16 cellular contexts compared by ENCODE assay signal in the genomic region with DNA sequence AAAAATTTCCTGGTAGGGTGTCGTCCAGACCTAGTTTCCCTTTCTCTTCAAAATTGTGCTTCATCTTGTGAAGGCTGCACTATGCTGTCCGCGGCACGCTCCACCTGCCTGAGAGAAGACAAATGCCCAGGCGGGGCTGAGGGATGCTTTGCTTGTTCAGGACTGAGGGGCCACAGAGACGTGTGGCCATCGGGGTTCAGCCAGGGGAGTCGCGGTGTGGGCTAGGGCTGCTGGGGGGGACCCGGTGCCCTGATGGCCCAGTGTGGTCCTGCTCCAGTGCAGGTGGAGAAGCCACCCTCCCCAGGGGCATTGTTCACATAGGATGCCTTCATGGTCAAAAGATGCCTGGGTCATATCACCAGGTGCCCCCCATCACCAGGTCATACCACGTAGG.
DNase-seq lines count a peak whose midpoint lies in the region; ATAC-seq, FAIRE-seq and TF ChIP-seq lines count a peak whose summit lies in the region.
"Had no signal": no experiment of that assay in that cellular context is flagged by ENCODE, and none has a peak within 500 bp of the region (broad histone marks: within the 10 kb centered on the region; RNA-seq: fewer than 3 reads in every experiment).

No MANE protein-coding gene starts in this region.

- H3K36me3 Mint-ChIP-seq in astrocyte (ENCODE audit: low read depth, unreplicated experiment), result no peaks in the 10 kb centered on the region

- TF ChIP-seq CTCF in IMR-90 (conservative IDR thresholded peaks at IDR 0.05; ENCODE audit: low read depth, low read length) (no peak), astrocyte (IDR thresholded peaks at IDR 0.05; ENCODE audit: insufficient read depth, low read depth, low read length) (no peak), stomach (IDR thresholded peaks at IDR 0.05) (no peak), tibial artery (IDR thresholded peaks at IDR 0.05) (no peak), brain microvascular endothelial cell (IDR thresholded peaks at IDR 0.05; ENCODE audit: low read depth, low read length, missing control alignments) (no peak)

- H3K4ac ChIP-seq in IMR-90 (ENCODE audit: low read depth, low read length) (peak overlapping the region; percentile 36), neuronal stem cell (ENCODE audit: low read length) (no peak overlapping the region)

- H3K79me1 ChIP-seq in IMR-90 (ENCODE audit: low read depth in 1 of 2, low read length in 2 of 2) (no peaks in the 10 kb centered on the region), neuronal stem cell (ENCODE audit: low read depth, low read length) (no peaks in the 10 kb centered on the region)

- no peak for DNase-seq in IMR-90
- DNase-seq in astrocyte (ENCODE audit: low read depth), result no peak
- no peak for DNase-seq in neuronal stem cell (ENCODE audit: low spot score)
- DNase-seq in stomach, result peak; percentile 25
- DNase-seq in NCI-H1436 treated with DMSO at 0.1 percent for 48 hours (lab: John Stamatoyannopoulos, UW), result no peak
- no peak for DNase-seq in tibial artery
- no peak for DNase-seq in brain microvascular endothelial cell
- DNase-seq: DMS79 had no signal

- no peak for FAIRE-seq in astrocyte (lab: Jason Lieb, UNC)
- FAIRE-seq: G401.6, GM12891, H1, HepG2, HTR-8/SVneo had no signal

- peak overlapping the region; percentile 55 for H2AK9ac ChIP-seq in IMR-90 (replicated peaks; ENCODE audit: low read depth, low read length, poor library complexity)

- no peak overlapping the region for H4K8ac ChIP-seq in IMR-90 (ENCODE audit: low read depth in 2 of 2, low read length in 2 of 2)
- no peak overlapping the region for H4K8ac ChIP-seq in neuronal stem cell (ENCODE audit: low read depth, low read length)

- no peak for TF ChIP-seq RAD21 in IMR-90 (IDR thresholded peaks at IDR 0.05; ENCODE audit: low read length)

- H4K5ac ChIP-seq in IMR-90 (ENCODE audit: low read depth, low read length), result no peak overlapping the region

- H3K4me1 Mint-ChIP-seq in astrocyte (ENCODE audit: low read depth, unreplicated experiment), result no peaks in the 10 kb centered on the region

- H4K91ac ChIP-seq in IMR-90 (ENCODE audit: insufficient read depth, low read depth, low read length), result no peak overlapping the region
- no peak overlapping the region for H4K91ac ChIP-seq in neuronal stem cell (ENCODE audit: low read depth, low read length, poor library complexity)

- WGBS in IMR-90 (ENCODE audit: extremely low coverage in 2 of 2, insufficient read length in 1 of 2), 2 experiments, result 88% methylated on average over 5 of the region's 11 CpGs; no CpG with 5 or more reads in 1 of the 2 experiments
- no CpG with 5 or more reads among the region's 11 CpGs for WGBS in neuronal stem cell (ENCODE audit: extremely low coverage in 2 of 2, insufficient read length in 2 of 2, insufficient replicate concordance in 1 of 2), 2 donors
- WGBS in stomach, 5 donors, result 90 to 98% (median 91%) methylated on average over 11 of the region's 11 CpGs

- no peak overlapping the region for H3K27ac Mint-ChIP-seq in astrocyte (ENCODE audit: unreplicated experiment)
- H3K27ac Mint-ChIP-seq: CD4-positive, alpha-beta T cell had no signal

- peak overlapping the region; percentile 57 for H2AK5ac ChIP-seq in IMR-90 (ENCODE audit: low read depth, low read length)
- no peak overlapping the region for H2AK5ac ChIP-seq in neuronal stem cell (ENCODE audit: low read depth, low read length)

- no peak for ATAC-seq in IMR-90 (ENCODE audit: low read depth)

- H2BK5ac ChIP-seq in IMR-90 (ENCODE audit: low read depth, low read length, poor library complexity, severe bottlenecking) (no peak overlapping the region), neuronal stem cell (ENCODE audit: low read length) (no peak overlapping the region)

- H2BK120ac ChIP-seq in IMR-90 (ENCODE audit: low read depth, low read length), result no peak overlapping the region
- no peak overlapping the region for H2BK120ac ChIP-seq in neuronal stem cell (ENCODE audit: low read depth, low read length)

- no peak overlapping the region for H3K56ac ChIP-seq in IMR-90 (ENCODE audit: extremely low read depth, insufficient read depth, low read length)

- no peaks in the 10 kb centered on the region for H3K27me3 ChIP-seq in IMR-90 (ENCODE audit: control insufficient read depth, insufficient read depth, low read length)
- H3K27me3 ChIP-seq in astrocyte (ENCODE audit: insufficient read depth, low read length), result peaks cover 36% of the 10 kb centered on the region
- peaks cover 0 to 4% (median 0%) of the 10 kb centered on the region in 3 experiments for H3K27me3 ChIP-seq in neuronal stem cell (ENCODE audit: control insufficient read depth in 3 of 3, insufficient read depth in 3 of 3, low read depth in 1 of 3, low read length in 3 of 3)
- no peaks in the 10 kb centered on the region for H3K27me3 ChIP-seq in stomach
- no peaks in the 10 kb centered on the region for H3K27me3 ChIP-seq in tibial artery
- peaks cover 4% of the 10 kb centered on the region for H3K27me3 ChIP-seq in brain microvascular endothelial cell (replicated peaks)
- H3K27me3 ChIP-seq: BLaER1 treated with 17β-estradiol and CSF1 and Interleukin-3, amounts not matched to agents 10 nM and 100 nM had no signal

- TF ChIP-seq POLR2A in IMR-90 (IDR thresholded peaks at IDR 0.05; ENCODE audit: low read depth, low read length) (no peak), stomach (IDR thresholded peaks at IDR 0.05) (no peak)

- no peak overlapping the region; the same call in 1 of the 2 replicates for H3K27ac ChIP-seq in IMR-90 (ENCODE audit: insufficient read depth, low read length)
- no peak overlapping the region for H3K27ac ChIP-seq in astrocyte (ENCODE audit: low read depth, low read length)
- H3K27ac ChIP-seq in neuronal stem cell (replicated peaks; ENCODE audit: low read length), result no peak overlapping the region
- H3K27ac ChIP-seq in stomach, result peak overlapping the region in 3 of 5 donors; percentile 65 to 77 (median 70)
- H3K27ac ChIP-seq in tibial artery, result no peak overlapping the region
- H3K27ac ChIP-seq in brain microvascular endothelial cell, result no peak overlapping the region
- H3K27ac ChIP-seq: BLaER1 treated with 17β-estradiol and CSF1 and Interleukin-3, amounts not matched to agents 10 nM and 100 nM had no signal

- H3K36me3 ChIP-seq in IMR-90 (ENCODE audit: control insufficient read depth, insufficient read depth, low read length) (no peaks in the 10 kb centered on the region), astrocyte (ENCODE audit: insufficient read depth, low read length) (no peaks in the 10 kb centered on the region), neuronal stem cell (replicated peaks in 1 of 2; ENCODE audit: control insufficient read depth in 2 of 2, insufficient read depth in 2 of 2, low read length in 2 of 2) (no peaks in the 10 kb centered on the region), stomach (no peaks in the 10 kb centered on the region), tibial artery (no peaks in the 10 kb centered on the region), brain microvascular endothelial cell (replicated peaks) (no peaks in the 10 kb centered on the region)
- H3K36me3 ChIP-seq: BLaER1 treated with 17β-estradiol and CSF1 and Interleukin-3, amounts not matched to agents 10 nM and 100 nM; HAP-1 had no signal

- H3K9ac ChIP-seq in IMR-90 (ENCODE audit: low read depth, low read length), result no peak overlapping the region
- no peak overlapping the region for H3K9ac ChIP-seq in astrocyte (ENCODE audit: low read length)
- H3K9ac ChIP-seq in neuronal stem cell (ENCODE audit: low read depth, low read length, poor library complexity), result no peak overlapping the region
- H3K9ac ChIP-seq: BLaER1 treated with 17β-estradiol and CSF1 and Interleukin-3, amounts not matched to agents 10 nM and 100 nM had no signal

- POLR2A ChIA-PET in IMR-90 (lab: Charles Lee; ENCODE audit: unreplicated experiment), result no interaction called here

- no peaks in the 10 kb centered on the region for H3K79me2 ChIP-seq in astrocyte (ENCODE audit: insufficient read depth, low read length)

- H3K4me3 ChIP-seq in IMR-90 (ENCODE audit: insufficient read depth, low read depth, low read length) (no peak overlapping the region), astrocyte (ENCODE audit: insufficient read depth, low read depth, low read length) (no peak overlapping the region), neuronal stem cell (ENCODE audit: low read length in 2 of 2) (no peak overlapping the region), stomach (no peak overlapping the region), tibial artery (no peak overlapping the region), brain microvascular endothelial cell (ENCODE audit: low read depth, low read length) (no peak overlapping the region)
- H3K4me3 ChIP-seq: BLaER1 treated with 17β-estradiol and CSF1 and Interleukin-3, amounts not matched to agents 10 nM and 100 nM; HAP-1 had no signal

- in situ Hi-C loops in IMR-90 (cut with MboI; ENCODE audit: low sequenced_read_pairs) (no loop called here), brain microvascular endothelial cell (cut with HindIII; ENCODE audit: low pct_ligation_motif_present, low sequenced_read_pairs) (no loop called here)

- H3K9me1 ChIP-seq in IMR-90 (ENCODE audit: insufficient read depth, low read length), result peaks cover 5% of the 10 kb centered on the region

- H3K4me2 ChIP-seq in IMR-90 (ENCODE audit: low read depth, low read length) (no peak overlapping the region), astrocyte (ENCODE audit: low read length) (peak overlapping the region; percentile 55), neuronal stem cell (ENCODE audit: insufficient read depth, low read length, poor library complexity, severe bottlenecking) (no peak overlapping the region)
- H3K4me2 ChIP-seq: BLaER1 treated with 17β-estradiol and CSF1 and Interleukin-3, amounts not matched to agents 10 nM and 100 nM had no signal

- peaks cover 9% of the 10 kb centered on the region for H3K9me3 Mint-ChIP-seq in astrocyte (ENCODE audit: unreplicated experiment)
- H3K9me3 Mint-ChIP-seq: CD4-positive, alpha-beta T cell had no signal

- dilution Hi-C loops in IMR-90 (cut with HindIII; ENCODE audit: low sequenced_read_pairs, unreplicated experiment), result no loop called here

- H3K23ac ChIP-seq in IMR-90 (ENCODE audit: low read depth, low read length) (no peak overlapping the region), neuronal stem cell (ENCODE audit: low read depth, low read length, poor library complexity) (no peak overlapping the region)

- H3K27me3 Mint-ChIP-seq in astrocyte (ENCODE audit: low read depth, unreplicated experiment), result peaks cover 45% of the 10 kb centered on the region
- H3K27me3 Mint-ChIP-seq: CD4-positive, alpha-beta T cell had no signal

- no peak overlapping the region for H2BK20ac ChIP-seq in IMR-90 (ENCODE audit: low read depth, low read length)

- no peak for TF ChIP-seq EP300 in stomach (IDR thresholded peaks at IDR 0.05)

- BruUV-seq in IMR-90 (replicated peaks; lab: Mats Ljungman, UMichigan), result no TSS peak

- intact Hi-C loops in IMR-90 (cut with micrococcal nuclease) (no loop called here), stomach (cut with DNase I; ENCODE audit: low total_unique reads) (no loop called here), tibial artery (cut with DNase I; ENCODE audit: low total_unique reads) (no loop called here)

- H4K20me1 ChIP-seq in IMR-90 (ENCODE audit: insufficient read depth, low read length) (no peaks in the 10 kb centered on the region), astrocyte (ENCODE audit: insufficient read depth, low read length) (no peaks in the 10 kb centered on the region)
- H4K20me1 ChIP-seq: BLaER1 treated with 17β-estradiol and CSF1 and Interleukin-3, amounts not matched to agents 10 nM and 100 nM had no signal

- no peak overlapping the region for H2BK12ac ChIP-seq in neuronal stem cell (ENCODE audit: low read length)

- H3K14ac ChIP-seq in IMR-90 (replicated peaks; ENCODE audit: low read depth, low read length), result no peak overlapping the region
- H3K14ac ChIP-seq in neuronal stem cell (ENCODE audit: low read length), result no peak overlapping the region

- no peak overlapping the region for H2AFZ ChIP-seq in IMR-90 (replicated peaks; ENCODE audit: low read length, poor library complexity)
- H2AFZ ChIP-seq in astrocyte (ENCODE audit: low read depth, low read length), result no peak overlapping the region
- no peak overlapping the region for H2AFZ ChIP-seq in neuronal stem cell (ENCODE audit: low read length)

- CTCF ChIA-PET in IMR-90 (lab: Yijun Ruan, JAX), result no interaction called here

- H3K9me3 ChIP-seq in IMR-90 (ENCODE audit: control insufficient read depth, insufficient read depth, low read length), result peaks cover 14% of the 10 kb centered on the region
- no peaks in the 10 kb centered on the region for H3K9me3 ChIP-seq in astrocyte (ENCODE audit: insufficient read depth, low read depth, low read length)
- peaks cover 0 to 3% of the 10 kb centered on the region in 2 donors for H3K9me3 ChIP-seq in neuronal stem cell (replicated peaks in 1 of 2; ENCODE audit: control insufficient read depth in 2 of 2, insufficient read depth in 1 of 2, low read depth in 1 of 2, low read length in 2 of 2)
- no peaks in the 10 kb centered on the region for H3K9me3 ChIP-seq in stomach
- no peaks in the 10 kb centered on the region for H3K9me3 ChIP-seq in tibial artery
- H3K9me3 ChIP-seq: BLaER1 treated with 17β-estradiol and CSF1 and Interleukin-3, amounts not matched to agents 10 nM and 100 nM; HAP-1 had no signal

- H3K18ac ChIP-seq in IMR-90 (ENCODE audit: low read depth, low read length) (no peak overlapping the region), neuronal stem cell (ENCODE audit: low read length) (no peak overlapping the region)

- no peak overlapping the region for H3K4me3 Mint-ChIP-seq in astrocyte (ENCODE audit: unreplicated experiment)
- H3K4me3 Mint-ChIP-seq: CD4-positive, alpha-beta T cell had no signal

- H2BK15ac ChIP-seq in IMR-90 (ENCODE audit: low read depth, low read length) (no peak overlapping the region), neuronal stem cell (ENCODE audit: low read length) (peak overlapping the region; percentile 45)

- H3K4me1 ChIP-seq in IMR-90 (ENCODE audit: control insufficient read depth, insufficient read depth, low read length), result peaks cover 16% of the 10 kb centered on the region
- peaks cover 23% of the 10 kb centered on the region for H3K4me1 ChIP-seq in astrocyte (ENCODE audit: insufficient read depth, low read length)
- peaks cover 0 to 1% of the 10 kb centered on the region in 2 donors for H3K4me1 ChIP-seq in neuronal stem cell (ENCODE audit: control insufficient read depth in 2 of 2, insufficient read depth in 1 of 2, low read depth in 1 of 2, low read length in 2 of 2)
- peaks cover 32 to 39% (median 38%) of the 10 kb centered on the region in 4 donors for H3K4me1 ChIP-seq in stomach
- H3K4me1 ChIP-seq in tibial artery, result peaks cover 0 to 5% (median 2%) of the 10 kb centered on the region in 4 donors
- H3K4me1 ChIP-seq: BLaER1 treated with 17β-estradiol and CSF1 and Interleukin-3, amounts not matched to agents 10 nM and 100 nM; HAP-1 had no signal

Comparison
In these comparisons a context has a peak if more than half of its experiments do, and no peak if none do; other contexts are left out.
1. H3K27ac ChIP-seq: peak in stomach (3 of 5); none in IMR-90 (single experiment), astrocyte (single experiment), neuronal stem cell (single experiment), tibial artery (0 of 2) and brain microvascular endothelial cell (single experiment).